ENCODE assay signal across 8 cellular contexts in genomic region chr5:52915176-52915875, GRCh38.
DNase-seq lines count a peak whose midpoint lies in the region; ATAC-seq and TF ChIP-seq lines count a peak whose summit lies in the region.

No MANE protein-coding gene starts in this region.

- peak; percentile 13 for DNase-seq in GM19238 (ENCODE audit: insufficient read length, low spot score)
- peak; percentile 79 for DNase-seq in NCI-H345 treated with DMSO at 0.1 percent for 48 hours (lab: John Stamatoyannopoulos, UW; ENCODE audit: unreplicated experiment)
- DNase-seq in activated CD4-positive, alpha-beta T cell treated with anti-CD3 and anti-CD28 coated beads for 24 hours (ENCODE audit: low read depth in 2 of 2), result peak; percentile 6 to 41
- peak; percentile 48 for DNase-seq in ecto neural progenitor cell (ENCODE audit: low spot score)
- peak; percentile 55 for DNase-seq in lung (ENCODE audit: low spot score)
- DNase-seq in stimulated activated CD8-positive, alpha-beta memory T cell treated with anti-CD3 and anti-CD28 coated beads, Interleukin-4, amount 100 ng/mL, for 1 hour (ENCODE audit: low read depth in 2 of 2, low spot score in 1 of 2), result peak; percentile 5 to 23

- WGBS in lung, 2 donors, result 7 to 9% methylated on average over 4 of the region's 4 CpGs

- no peak overlapping the region for H3K4me3 ChIP-seq in lung

- ATAC-seq in HG03196 (IDR thresholded peaks at IDR 0.05; ENCODE audit: unreplicated experiment), result peak; percentile 96
- peak; percentile 93 for ATAC-seq in lung (ENCODE audit: insufficient read depth, low FRiP score)

- TF ChIP-seq CTCF in C4-2B (conservative IDR thresholded peaks at IDR 0.05) (peak; percentile 99), lung (IDR thresholded peaks at IDR 0.05; ENCODE audit: control extremely low read depth, extremely low read depth) (peak; percentile 63)

- H3K27me3 ChIP-seq in lung (ENCODE audit: control insufficient read depth, insufficient read depth), result no peaks in the 10 kb centered on the region

- no peaks in the 10 kb centered on the region for H3K9me3 ChIP-seq in lung (ENCODE audit: control insufficient read depth in 2 of 2, insufficient read depth in 1 of 2, low read length in 1 of 2)

- H3K4me1 ChIP-seq in lung (ENCODE audit: control insufficient read depth in 2 of 2, insufficient read depth in 2 of 2, low read length in 2 of 2), result no peaks in the 10 kb centered on the region

- H3K27ac ChIP-seq in C4-2B (no peak overlapping the region), lung (ENCODE audit: low read depth in 1 of 2, low read length in 1 of 2) (no peak overlapping the region)

- no peaks in the 10 kb centered on the region for H3K36me3 ChIP-seq in lung (ENCODE audit: control insufficient read depth in 2 of 2, insufficient read depth in 2 of 2, low read length in 2 of 2)

Comparison
In these comparisons a context has a peak if more than half of its experiments do, and no peak if none do; other contexts are left out.
1. DNase-seq: peak in every context shown above with its lines; median percentile 79 in NCI-H345 treated with DMSO at 0.1 percent for 48 hours; 55 in lung; 48 in ecto neural progenitor cell; 24 in activated CD4-positive, alpha-beta T cell treated with anti-CD3 and anti-CD28 coated beads for 24 hours; 14 in stimulated activated CD8-positive, alpha-beta memory T cell treated with anti-CD3 and anti-CD28 coated beads, Interleukin-4, amount 100 ng/mL, for 1 hour; 13 in GM19238.